Comparison of ENCODE assay signal across 1 cellular context in the genomic region with DNA sequence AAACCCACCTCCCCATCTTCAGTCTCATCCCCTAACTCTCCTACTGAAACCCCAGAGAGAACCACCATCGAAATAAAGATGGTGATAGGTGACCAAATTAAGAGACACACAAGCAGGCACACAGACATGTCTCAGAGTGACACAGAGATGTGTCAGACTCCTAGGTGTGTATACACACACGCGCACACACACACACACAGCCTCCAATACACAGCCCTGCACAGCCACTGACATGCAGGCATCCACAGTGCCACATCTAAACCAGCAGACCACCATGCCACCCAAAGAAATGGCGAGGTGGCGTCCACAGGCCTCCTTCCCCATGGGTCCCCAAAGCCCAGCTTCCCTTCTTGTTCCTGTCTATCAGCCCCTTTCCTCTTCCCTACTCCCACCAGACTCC.
TF ChIP-seq lines count a peak whose summit lies in the region.

No MANE protein-coding gene starts in this region.

TF ChIP-seq in GM12878, 131 proteins besides CTCF, POLR2A, EP300 and RAD21:
- TF ChIP-seq, protein P1, sequence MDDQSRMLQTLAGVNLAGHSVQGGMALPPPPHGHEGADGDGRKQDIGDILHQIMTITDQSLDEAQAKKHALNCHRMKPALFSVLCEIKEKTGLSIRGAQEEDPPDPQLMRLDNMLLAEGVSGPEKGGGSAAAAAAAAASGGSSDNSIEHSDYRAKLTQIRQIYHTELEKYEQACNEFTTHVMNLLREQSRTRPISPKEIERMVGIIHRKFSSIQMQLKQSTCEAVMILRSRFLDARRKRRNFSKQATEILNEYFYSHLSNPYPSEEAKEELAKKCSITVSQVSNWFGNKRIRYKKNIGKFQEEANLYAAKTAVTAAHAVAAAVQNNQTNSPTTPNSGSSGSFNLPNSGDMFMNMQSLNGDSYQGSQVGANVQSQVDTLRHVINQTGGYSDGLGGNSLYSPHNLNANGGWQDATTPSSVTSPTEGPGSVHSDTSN (IDR thresholded peaks at IDR 0.05; ENCODE audit: insufficient replicate concordance, low read depth, low read length): peak; percentile 25
- TF ChIP-seq MEF2A (IDR thresholded peaks at IDR 0.05; ENCODE audit: insufficient read depth, low read depth, low read length): no peak
- TF ChIP-seq SREBF1 (IDR thresholded peaks at IDR 0.05; ENCODE audit: low read length): no peak
- TF ChIP-seq, protein P2, sequence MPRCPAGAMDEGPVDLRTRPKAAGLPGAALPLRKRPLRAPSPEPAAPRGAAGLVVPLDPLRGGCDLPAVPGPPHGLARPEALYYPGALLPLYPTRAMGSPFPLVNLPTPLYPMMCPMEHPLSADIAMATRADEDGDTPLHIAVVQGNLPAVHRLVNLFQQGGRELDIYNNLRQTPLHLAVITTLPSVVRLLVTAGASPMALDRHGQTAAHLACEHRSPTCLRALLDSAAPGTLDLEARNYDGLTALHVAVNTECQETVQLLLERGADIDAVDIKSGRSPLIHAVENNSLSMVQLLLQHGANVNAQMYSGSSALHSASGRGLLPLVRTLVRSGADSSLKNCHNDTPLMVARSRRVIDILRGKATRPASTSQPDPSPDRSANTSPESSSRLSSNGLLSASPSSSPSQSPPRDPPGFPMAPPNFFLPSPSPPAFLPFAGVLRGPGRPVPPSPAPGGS (IDR thresholded peaks at IDR 0.05; ENCODE audit: borderline replicate concordance, insufficient read depth, low read depth, low read length, poor library complexity, severe bottlenecking): peak; percentile 97
- TF ChIP-seq GABPA (IDR thresholded peaks at IDR 0.05; ENCODE audit: low read depth): no peak
